ENCODE assay signal across 13 cellular contexts in the genomic region with DNA sequence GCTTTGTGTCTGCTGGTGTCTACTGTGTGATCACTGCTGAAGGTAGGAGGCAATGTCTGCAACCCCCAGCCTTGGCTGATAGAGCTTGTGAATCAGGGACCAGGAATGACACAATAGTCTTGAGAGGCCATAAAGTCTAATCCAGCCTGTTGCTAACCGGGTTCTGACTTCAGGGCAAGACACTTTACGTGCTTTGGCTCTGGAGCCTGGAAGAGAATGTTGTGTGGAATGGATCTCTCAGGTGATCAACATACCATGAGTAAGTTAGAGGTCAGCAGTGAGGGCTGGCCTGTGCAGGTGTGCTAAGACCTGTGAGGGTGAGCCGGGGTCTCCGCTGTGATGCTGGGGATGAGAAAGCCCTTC. TPM values are rescaled to one million over a fixed set of nuclear protein-coding genes. Genes with fewer than 3 reads are reported as not detected.
A peak's percentile ranks its signal among the peaks of the same experiment; 100 is the strongest.
DNase-seq lines count a peak whose midpoint lies in the region; ATAC-seq and TF ChIP-seq lines count a peak whose summit lies in the region.
"Had no signal": no experiment of that assay in that cellular context is flagged by ENCODE, and none has a peak within 500 bp of the region (broad histone marks: within the 10 kb centered on the region; RNA-seq: fewer than 3 reads in every experiment).

No MANE protein-coding gene starts in this region.

- no peak overlapping the region for H3K4me2 ChIP-seq in HCT116 (ENCODE audit: low read length)

- TF ChIP-seq RAD21 in HCT116 (IDR thresholded peaks at IDR 0.05; ENCODE audit: low read depth): no peak

- no peaks in the 10 kb centered on the region for H3K9me2 ChIP-seq in HCT116 (ENCODE audit: insufficient read depth)

- H3K27ac ChIP-seq in HCT116 (ENCODE audit: low read depth, low read length): no peak overlapping the region
- H3K27ac ChIP-seq in brain microvascular endothelial cell: peak overlapping the region; percentile 78
- peak overlapping the region; percentile 97 for H3K27ac ChIP-seq in thoracic aorta
- peak overlapping the region in 4 of 59 donors; percentile 21 to 76 (median 51) for H3K27ac ChIP-seq in dorsolateral prefrontal cortex
- H3K27ac ChIP-seq: HL-60, ovary had no signal

- POLR2A ChIA-PET in HCT116 (lab: Charles Lee): no interaction called here

- no peak for DNase-seq in HCT116 (ENCODE audit: low read depth, low spot score)
- peak; percentile 97 for DNase-seq in brain microvascular endothelial cell
- peak; percentile 85 for DNase-seq in kidney glomerular epithelial cell (lab: John Stamatoyannopoulos, UW)
- no peak for DNase-seq in thoracic aorta (ENCODE audit: low spot score)
- DNase-seq in dorsolateral prefrontal cortex: no peak
- DNase-seq in stimulated activated CD4-positive, alpha-beta T cell treated with anti-CD3 and anti-CD28 coated beads, Interleukin-2, amount 100 ng/mL, for 24 hours: no peak
- DNase-seq in HPDE6-E6E7 (ENCODE audit: extremely low spot score): no peak
- DNase-seq: GF-D8, NCI-H1930, SHP77 treated with DMSO at 0.1 percent for 48 hours had no signal

- peaks cover 0 to 3% of the 10 kb centered on the region in 2 experiments; a peak in 1 of 4 replicates for H3K4me1 ChIP-seq in HCT116 (ENCODE audit: control insufficient read depth in 1 of 2, insufficient read depth in 2 of 2, low read length in 2 of 2)
- peaks cover 36 to 77% of the 10 kb centered on the region in 2 donors for H3K4me1 ChIP-seq in thoracic aorta (ENCODE audit: control insufficient read depth in 1 of 2, low read depth in 2 of 2)

- in situ Hi-C loops in brain microvascular endothelial cell (cut with HindIII; ENCODE audit: low pct_ligation_motif_present, low sequenced_read_pairs): no loop called here

- intact Hi-C loops in HCT116 (cut with micrococcal nuclease): no loop called here
- intact Hi-C loops in dorsolateral prefrontal cortex (cut with DNase I): no loop called here

- no peak for TF ChIP-seq CTCF in HCT116 (IDR thresholded peaks at IDR 0.05 in 2 of 3, conservative IDR thresholded peaks at IDR 0.05 in 1 of 3; ENCODE audit: borderline replicate concordance in 1 of 3, insufficient read depth in 1 of 3, low read depth in 2 of 3, low read length in 2 of 3)
- TF ChIP-seq CTCF in brain microvascular endothelial cell (IDR thresholded peaks at IDR 0.05; ENCODE audit: low read depth, low read length, missing control alignments): peak; percentile 36
- TF ChIP-seq CTCF in thoracic aorta (IDR thresholded peaks at IDR 0.05): no peak
- no peak for TF ChIP-seq CTCF in dorsolateral prefrontal cortex (IDR thresholded peaks at IDR 0.05 in 54 of 56, conservative IDR thresholded peaks at IDR 0.05 in 2 of 56; ENCODE audit: low read depth in 1 of 56, partially characterized antibody in 56 of 56)

- no peaks in the 10 kb centered on the region for H3K9me3 ChIP-seq in HCT116 (ENCODE audit: control insufficient read depth in 1 of 2, insufficient read depth in 1 of 2, low read depth in 1 of 2, low read length in 2 of 2)
- no peaks in the 10 kb centered on the region for H3K9me3 ChIP-seq in thoracic aorta
- H3K9me3 ChIP-seq: ovary had no signal

- H4K20me1 ChIP-seq in HCT116 (ENCODE audit: insufficient read depth): no peaks in the 10 kb centered on the region

- RAD21 ChIA-PET in HCT116 (lab: Charles Lee; ENCODE audit: low non-redundant PET in 1 of 2, low total read pairs in 2 of 2, uncharacterized antibody in 2 of 2, unreplicated experiment in 2 of 2): interaction anchor here in 1 of 2 experiments (0.6 kb wide), 1 partner anchor 52 kb away, joined by 3 read pairs; no protein-coding TSS in a partner anchor

- ATAC-seq in HCT116 (peak; percentile 40; the same call in 1 of the 2 replicates), thoracic aorta (ENCODE audit: insufficient number of reproducible peaks, low FRiP score, low read depth) (no peak), HG03025 (IDR thresholded peaks at IDR 0.05; ENCODE audit: low FRiP score, unreplicated experiment) (no peak)

- CTCF ChIA-PET in HCT116 (lab: Charles Lee): no interaction called here

- no peak overlapping the region for H2AFZ ChIP-seq in HCT116 (ENCODE audit: low read depth, low read length, poor library complexity, severe bottlenecking)

- H3K4me3 ChIP-seq in HCT116 (replicated peaks in 1 of 2; ENCODE audit: low read depth in 1 of 2, low read length in 2 of 2) (no peak overlapping the region), brain microvascular endothelial cell (ENCODE audit: low read depth, low read length) (peak overlapping the region; percentile 35), thoracic aorta (peak overlapping the region; percentile 95), dorsolateral prefrontal cortex (peak overlapping the region in 3 of 59 donors; percentile 3 to 17 (median 12))

- no peak overlapping the region for H3K9ac ChIP-seq in HCT116 (ENCODE audit: low read length)

- 0 out of 2 replicates have a peak, but pooled peaks cover 3% of the 10 kb centered on the region for H3K27me3 ChIP-seq in HCT116 (ENCODE audit: insufficient read depth, low read length)
- no peaks in the 10 kb centered on the region for H3K27me3 ChIP-seq in brain microvascular endothelial cell (replicated peaks)
- H3K27me3 ChIP-seq in thoracic aorta (replicated peaks; ENCODE audit: insufficient read depth): no peaks in the 10 kb centered on the region
- peaks cover 0 to 46% (median 22%) of the 10 kb centered on the region in 45 donors for H3K27me3 ChIP-seq in dorsolateral prefrontal cortex
- H3K27me3 ChIP-seq: ovary had no signal

- no peaks in the 10 kb centered on the region for H3K79me2 ChIP-seq in HCT116 (ENCODE audit: insufficient read depth, low read length)

- H3K36me3 ChIP-seq in HCT116 (ENCODE audit: control insufficient read depth in 1 of 2, insufficient read depth in 2 of 2, low read length in 2 of 2): no peaks in the 10 kb centered on the region
- peaks cover 85% of the 10 kb centered on the region for H3K36me3 ChIP-seq in brain microvascular endothelial cell (replicated peaks)
- H3K36me3 ChIP-seq in thoracic aorta: peaks cover 20% of the 10 kb centered on the region
- H3K36me3 ChIP-seq: ovary had no signal

- no peak for TF ChIP-seq POLR2A in HCT116 (IDR thresholded peaks at IDR 0.05; ENCODE audit: borderline replicate concordance, extremely low read depth, insufficient read depth, insufficient read length)

- no TSS peak for BruUV-seq in HCT116 (replicated peaks; lab: Mats Ljungman, UMichigan)

TF ChIP-seq in HCT116, 20 proteins besides CTCF, POLR2A, EP300 and RAD21:
- TF ChIP-seq POLR2AphosphoS5 (IDR thresholded peaks at IDR 0.05; ENCODE audit: low read depth, low read length): no peak
- TF ChIP-seq REST (IDR thresholded peaks at IDR 0.05; ENCODE audit: low read depth): no peak

RNA-seq across cellular contexts. Expression of gene COL4A2, which starts 5.6 kb away (rescaled TPM):
- total RNA-seq in HCT116 (2021; ENCODE audit: unreplicated experiment) (1.6 TPM), thoracic aorta (1,000 to 10,000 TPM in 1 of 2 donors, 100 to 1,000 TPM in 1; 999 to 1,135 TPM), dorsolateral prefrontal cortex (100 to 1,000 TPM in 1 of 120 experiments, 10 to 100 TPM in 119; 12.9 to 107 (median 31.0) TPM)
- 0.12 TPM in 1 of 2 replicates, not detected in the other for polyA plus RNA-seq in HCT116 (2012)

RNA-seq across cellular contexts. Expression of gene COL4A1, which starts 5.7 kb away (rescaled TPM):
- total RNA-seq in HCT116 (2021; ENCODE audit: unreplicated experiment) (0.57 TPM), thoracic aorta (100 to 1,000 TPM; 505 to 852 TPM), dorsolateral prefrontal cortex (100 to 1,000 TPM in 1 of 120 experiments, 10 to 100 TPM in 113, 1 to 10 TPM in 6; 7.5 to 122 (median 19.9) TPM)
- polyA plus RNA-seq in HCT116 (2012): 0.04 TPM in 1 of 2 replicates, not detected in the other

Comparison
In these comparisons a context has a peak if more than half of its experiments do, and no peak if none do; other contexts are left out.
1. DNase-seq: peak in brain microvascular endothelial cell (single experiment) and kidney glomerular epithelial cell (single experiment); none in HCT116 (single experiment), thoracic aorta (single experiment), dorsolateral prefrontal cortex (0 of 10), stimulated activated CD4-positive, alpha-beta T cell treated with anti-CD3 and anti-CD28 coated beads, Interleukin-2, amount 100 ng/mL, for 24 hours (0 of 2) and HPDE6-E6E7 (single experiment).
2. H3K4me3 ChIP-seq: peak in brain microvascular endothelial cell (single experiment) and thoracic aorta (single experiment); none in HCT116 (0 of 2).
3. RNA of gene COL4A2, which starts 5.6 kb away (total RNA-seq): 999 to 1,135 TPM in thoracic aorta; 12.9 to 107 TPM in dorsolateral prefrontal cortex and 1.6 TPM in HCT116 (single experiment); every median in the first group is over 4 times any median in the second.